In the genomic region with DNA sequence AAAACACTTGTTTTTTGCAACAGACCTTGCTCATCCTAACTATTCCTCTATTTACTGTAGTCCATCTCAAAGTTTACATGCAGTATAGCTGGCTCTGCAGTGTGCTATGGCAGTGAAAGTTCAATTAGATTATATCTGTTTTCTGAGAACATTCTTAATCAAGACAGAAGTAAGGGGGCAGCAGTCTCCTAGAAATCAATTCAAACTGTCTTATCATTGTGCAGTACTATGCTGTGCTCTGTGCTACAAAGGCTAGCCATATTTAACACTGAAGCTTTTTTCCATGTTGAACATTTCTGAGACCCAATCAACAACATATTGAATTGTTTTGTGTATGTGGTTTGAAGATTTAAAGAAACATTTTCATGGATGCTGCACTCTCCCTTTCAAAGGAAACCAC, we compare ENCODE assay signal across 25 cellular contexts. TPM values are rescaled to one million over a fixed set of nuclear protein-coding genes. Genes with fewer than 3 reads are reported as not detected.
DNase-seq lines count a peak whose midpoint lies in the region; ATAC-seq and TF ChIP-seq lines count a peak whose summit lies in the region.
"Had no signal": no experiment of that assay in that cellular context is flagged by ENCODE, and none has a peak within 500 bp of the region (broad histone marks: within the 10 kb centered on the region; RNA-seq: fewer than 3 reads in every experiment).

No MANE protein-coding gene starts in this region.

- H3K9me2 ChIP-seq in PC-9 (ENCODE audit: insufficient read depth): no peaks in the 10 kb centered on the region

- TF ChIP-seq CTCF in left ventricle myocardium inferior (IDR thresholded peaks at IDR 0.05; ENCODE audit: borderline replicate concordance) (peak; percentile 17), right atrium auricular region (IDR thresholded peaks at IDR 0.05) (no peak), vagina (IDR thresholded peaks at IDR 0.05) (no peak), PC-9 (conservative IDR thresholded peaks at IDR 0.05) (no peak)

- peak; percentile 48 for ATAC-seq in T-helper 17 cell
- ATAC-seq: HepG2, left colon had no signal

- H3K27ac Mint-ChIP-seq in T-helper 17 cell: no peak overlapping the region
- H3K27ac Mint-ChIP-seq: activated B cell treated with CpG ODN at 0.5 μM for 24 hours; activated CD4-positive, alpha-beta memory T cell treated with anti-CD3 and anti-CD28 coated beads, Interleukin-2, amount 10 ng/mL, durations not matched to agents 7 days and 5 days; nephron progenitor cell; progenitor cell of endocrine pancreas; T-helper 1 cell treated with Interleukin-12 subunit alpha and Interleukin-12 subunit beta and Interleukin-4 antibody, amounts not matched to agents 30 μg/mL and 1 μg/mL, for 36 hours had no signal

- no peak overlapping the region for H3K27ac ChIP-seq in left ventricle myocardium inferior (replicated peaks)
- H3K27ac ChIP-seq in right atrium auricular region: no peak overlapping the region
- H3K27ac ChIP-seq in vagina: no peak overlapping the region
- no peak overlapping the region for H3K27ac ChIP-seq in PC-9
- H3K27ac ChIP-seq: A549, C4-2B, skin epidermis, stomach, upper lobe of left lung had no signal

- H3K36me3 ChIP-seq in left ventricle myocardium inferior (no peaks in the 10 kb centered on the region), right atrium auricular region (no peaks in the 10 kb centered on the region), vagina (no peaks in the 10 kb centered on the region), PC-9 (ENCODE audit: low read depth) (no peaks in the 10 kb centered on the region)
- H3K36me3 ChIP-seq: stomach, upper lobe of left lung had no signal

- POLR2A ChIA-PET in PC-9 (lab: Charles Lee; ENCODE audit: unreplicated experiment): no interaction called here

- H4K20me1 ChIP-seq in PC-9 (ENCODE audit: insufficient read depth): no peaks in the 10 kb centered on the region

- H3K27me3 Mint-ChIP-seq in T-helper 17 cell: no peaks in the 10 kb centered on the region
- H3K27me3 Mint-ChIP-seq: activated B cell treated with CpG ODN at 0.5 μM for 24 hours; activated CD4-positive, alpha-beta memory T cell treated with anti-CD3 and anti-CD28 coated beads, Interleukin-2, amount 10 ng/mL, durations not matched to agents 7 days and 5 days; progenitor cell of endocrine pancreas had no signal

- intact Hi-C loops in left ventricle myocardium inferior (cut with micrococcal nuclease) (loop anchor here (5.0 kb wide), 1 partner anchor 1020 kb away; no protein-coding TSS in a partner anchor), vagina (cut with DNase I) (no loop called here), PC-9 (cut with micrococcal nuclease; ENCODE audit: unreplicated experiment) (no loop called here)

- peaks cover 57% of the 10 kb centered on the region for H3K79me2 ChIP-seq in PC-9 (ENCODE audit: low read depth)

- H3K27me3 ChIP-seq in left ventricle myocardium inferior (ENCODE audit: low read depth) (no peaks in the 10 kb centered on the region), right atrium auricular region (no peaks in the 10 kb centered on the region), vagina (no peaks in the 10 kb centered on the region), PC-9 (ENCODE audit: insufficient read depth, low read depth) (no peaks in the 10 kb centered on the region)
- H3K27me3 ChIP-seq: stomach, upper lobe of left lung had no signal

- no peak for TF ChIP-seq POLR2A in erythroblast (IDR thresholded peaks at IDR 0.05; ENCODE audit: low read length)
- TF ChIP-seq POLR2A in vagina (IDR thresholded peaks at IDR 0.05): no peak

- CTCF ChIA-PET in PC-9 (lab: Charles Lee): interaction anchor here (0.5 to 0.6 kb wide), 3 partner anchors 11 to 327 kb away, joined by 3 to 5 read pairs (median 3); partner anchors contain the start of gene NETO2

- no peak overlapping the region for H2AFZ ChIP-seq in PC-9

- no TSS peak for BruUV-seq in PC-9 (replicated peaks; lab: Mats Ljungman, UMichigan)

- H3K4me1 ChIP-seq in left ventricle myocardium inferior: peaks cover 8% of the 10 kb centered on the region
- H3K4me1 ChIP-seq in right atrium auricular region: no peaks in the 10 kb centered on the region
- H3K4me1 ChIP-seq in vagina: no peaks in the 10 kb centered on the region
- peaks cover 21% of the 10 kb centered on the region for H3K4me1 ChIP-seq in PC-9 (replicated peaks; ENCODE audit: insufficient read depth)
- H3K4me1 ChIP-seq: upper lobe of left lung had no signal

- peaks cover 8% of the 10 kb centered on the region for H3K4me1 Mint-ChIP-seq in T-helper 17 cell

- H3K4me3 ChIP-seq in left ventricle myocardium inferior: no peak overlapping the region
- no peak overlapping the region for H3K4me3 ChIP-seq in right atrium auricular region
- H3K4me3 ChIP-seq in vagina: no peak overlapping the region
- H3K4me3 ChIP-seq in PC-9: no peak overlapping the region
- H3K4me3 ChIP-seq: A549, skin epidermis, stomach, upper lobe of left lung had no signal

- H3K4me2 ChIP-seq in PC-9: no peak overlapping the region
- H3K4me2 ChIP-seq: A549 had no signal

- H3F3A ChIP-seq in PC-9 (ENCODE audit: insufficient read depth, low read depth): peaks cover 7% of the 10 kb centered on the region; the same call in 1 of the 2 replicates

- no peak overlapping the region for H3K4me3 Mint-ChIP-seq in T-helper 17 cell
- H3K4me3 Mint-ChIP-seq: activated B cell treated with CpG ODN at 0.5 μM for 24 hours; activated CD4-positive, alpha-beta memory T cell treated with anti-CD3 and anti-CD28 coated beads, Interleukin-2, amount 10 ng/mL, durations not matched to agents 7 days and 5 days; nephron progenitor cell; T-helper 1 cell treated with Interleukin-12 subunit alpha and Interleukin-12 subunit beta and Interleukin-4 antibody, amounts not matched to agents 30 μg/mL and 1 μg/mL, for 36 hours had no signal

- no peaks in the 10 kb centered on the region for H3K9me3 ChIP-seq in left ventricle myocardium inferior (replicated peaks)
- H3K9me3 ChIP-seq in right atrium auricular region: no peaks in the 10 kb centered on the region
- no peaks in the 10 kb centered on the region for H3K9me3 ChIP-seq in T-helper 17 cell (ENCODE audit: control insufficient read depth, low read length, poor library complexity, severe bottlenecking)
- H3K9me3 ChIP-seq in vagina: no peaks in the 10 kb centered on the region
- H3K9me3 ChIP-seq in PC-9 (ENCODE audit: insufficient read depth, low read depth): no peaks in the 10 kb centered on the region
- H3K9me3 ChIP-seq: A549, stomach, upper lobe of left lung had no signal

- no peak for DNase-seq in left ventricle myocardium inferior
- no peak for DNase-seq in right atrium auricular region (ENCODE audit: low spot score)
- DNase-seq in T-helper 17 cell: no peak
- peak; percentile 22 for DNase-seq in erythroblast (lab: John Stamatoyannopoulos, UW)
- no peak for DNase-seq in vagina (ENCODE audit: extremely low spot score in 2 of 2)
- no peak for DNase-seq in activated CD4-positive, alpha-beta T cell treated with anti-CD3 and anti-CD28 coated beads, Interleukin-2, amount 50 U/mL, for 4 hours
- DNase-seq in iPS-NIHi11 (ENCODE audit: low spot score): no peak
- no peak for DNase-seq in PC-9
- DNase-seq: activated B cell treated with CpG ODN at 0.5 μM for 24 hours; activated CD4-positive, alpha-beta memory T cell treated with anti-CD3 and anti-CD28 coated beads, Interleukin-2, amount 10 ng/mL, durations not matched to agents 7 days and 5 days; activated naive CD4-positive, alpha-beta T cell treated with Interleukin-2 at 50 U/mL for 16 hours; left colon; NCI-H1930; NCI-H510A; nephron progenitor cell; Right ventricle myocardium superior; stimulated activated CD4-positive, alpha-beta T cell treated with anti-CD3 and anti-CD28 coated beads, Interleukin-4, amount 100 ng/mL, for 1 hour; stomach; upper lobe of left lung had no signal

- H3K36me3 Mint-ChIP-seq in T-helper 17 cell (ENCODE audit: low read depth): peaks cover 2% of the 10 kb centered on the region

RNA-seq across cellular contexts. Expression of gene NETO2, which starts 11.4 kb away (rescaled TPM):
- total RNA-seq in left ventricle myocardium inferior (4.4 TPM), right atrium auricular region (1 to 10 TPM in 1 of 2 donors, under 1 TPM in 1; 0.93 to 2.0 TPM), T-helper 17 cell (1 to 10 TPM; 5.3 to 5.8 TPM), vagina (2.7 TPM), PC-9 (2021) (41.2 and 54.4 TPM in 2 replicates)

Comparison
In these comparisons a context has a peak if more than half of its experiments do, and no peak if none do; other contexts are left out.
1. DNase-seq: peak in erythroblast (2 of 2); none in left ventricle myocardium inferior (single experiment), right atrium auricular region (single experiment), T-helper 17 cell (0 of 3), vagina (0 of 2), activated CD4-positive, alpha-beta T cell treated with anti-CD3 and anti-CD28 coated beads, Interleukin-2, amount 50 U/mL, for 4 hours (0 of 2), iPS-NIHi11 (single experiment) and PC-9 (0 of 2).